17 cellular contexts compared by ENCODE assay signal in genomic region chr2:127454595-127455565, GRCh38. TPM values are rescaled to one million over a fixed set of nuclear protein-coding genes. Genes with fewer than 3 reads are reported as not detected.
DNase-seq lines count a peak whose midpoint lies in the region; ATAC-seq, FAIRE-seq and TF ChIP-seq lines count a peak whose summit lies in the region.
"Had no signal": no experiment of that assay in that cellular context is flagged by ENCODE, and none has a peak within 500 bp of the region (broad histone marks: within the 10 kb centered on the region; RNA-seq: fewer than 3 reads in every experiment).

No MANE protein-coding gene starts in this region.

- H3K36me3 Mint-ChIP-seq in CD4-positive, alpha-beta memory T cell, result peaks cover 0 to 57% of the 10 kb centered on the region in 2 donors
- H3K36me3 Mint-ChIP-seq: natural killer cell had no signal

- no peaks in the 10 kb centered on the region for H3K9me3 Mint-ChIP-seq in CD4-positive, alpha-beta memory T cell
- H3K9me3 Mint-ChIP-seq: activated naive CD4-positive, alpha-beta T cell treated with anti-CD3 and anti-CD28 coated beads for 36 hours; natural killer cell had no signal

- no peak overlapping the region for H3K4me3 Mint-ChIP-seq in CD4-positive, alpha-beta memory T cell
- H3K4me3 Mint-ChIP-seq: activated naive CD4-positive, alpha-beta T cell treated with anti-CD3 and anti-CD28 coated beads for 36 hours; natural killer cell had no signal

- H3K4me2 ChIP-seq in HCT116 (ENCODE audit: low read length), result peak overlapping the region; percentile 53

- H3K27me3 ChIP-seq in HCT116 (ENCODE audit: insufficient read depth, low read length) (no peaks in the 10 kb centered on the region), small intestine (ENCODE audit: control insufficient read depth in 2 of 2, insufficient read depth in 2 of 2, low read length in 2 of 2) (no peaks in the 10 kb centered on the region)
- H3K27me3 ChIP-seq in CD4-positive, alpha-beta memory T cell (ENCODE audit: insufficient read depth, low read length), result no peaks in the 10 kb centered on the region
- H3K27me3 ChIP-seq: gastroesophageal sphincter had no signal

- H4K20me1 ChIP-seq in HCT116 (ENCODE audit: insufficient read depth), result no peaks in the 10 kb centered on the region

- TF ChIP-seq CTCF in HCT116 (IDR thresholded peaks at IDR 0.05 in 2 of 3, conservative IDR thresholded peaks at IDR 0.05 in 1 of 3; ENCODE audit: borderline replicate concordance in 1 of 3, insufficient read depth in 1 of 3, low read depth in 2 of 3, low read length in 2 of 3), result no peak
- no peak for TF ChIP-seq CTCF in kidney (IDR thresholded peaks at IDR 0.05; ENCODE audit: borderline replicate concordance, extremely low read depth, insufficient read depth)

- intact Hi-C loops in HCT116 (cut with micrococcal nuclease) (no loop called here), kidney (cut with DNase I) (no loop called here)
- intact Hi-C loops in CD4-positive, alpha-beta memory T cell (cut with micrococcal nuclease), result no loop called here

- TF ChIP-seq POLR2A in HCT116 (IDR thresholded peaks at IDR 0.05; ENCODE audit: borderline replicate concordance, extremely low read depth, insufficient read depth, insufficient read length), result no peak

- peaks cover 8 to 23% (median 13%) of the 10 kb centered on the region in 4 donors for H3K4me1 Mint-ChIP-seq in CD4-positive, alpha-beta memory T cell
- H3K4me1 Mint-ChIP-seq: natural killer cell had no signal

- H3K27me3 Mint-ChIP-seq in CD4-positive, alpha-beta memory T cell, result no peaks in the 10 kb centered on the region

- no peaks in the 10 kb centered on the region for H3K79me2 ChIP-seq in HCT116 (ENCODE audit: insufficient read depth, low read length)

- POLR2A ChIA-PET in HCT116 (lab: Charles Lee), result no interaction called here
- POLR2A ChIA-PET in CD4-positive, alpha-beta memory T cell (lab: Charles Lee; ENCODE audit: partially characterized antibody), result no interaction called here

- TF ChIP-seq RAD21 in HCT116 (IDR thresholded peaks at IDR 0.05; ENCODE audit: low read depth), result no peak

- no peak for ATAC-seq in HCT116
- ATAC-seq: gastroesophageal sphincter, natural killer cell had no signal

- H3K9ac ChIP-seq in HCT116 (ENCODE audit: low read length) (no peak overlapping the region), kidney (ENCODE audit: low read length in 2 of 2) (no peak overlapping the region)

- peaks cover 17 to 25% of the 10 kb centered on the region in 2 experiments for H3K4me1 ChIP-seq in HCT116 (ENCODE audit: control insufficient read depth in 1 of 2, insufficient read depth in 2 of 2, low read length in 2 of 2)
- no peaks in the 10 kb centered on the region for H3K4me1 ChIP-seq in kidney (ENCODE audit: control insufficient read depth in 1 of 2, insufficient read depth in 1 of 2, low read depth in 1 of 2, low read length in 2 of 2)
- peaks cover 0 to 2% of the 10 kb centered on the region in 2 donors for H3K4me1 ChIP-seq in small intestine (ENCODE audit: control insufficient read depth in 2 of 2, insufficient read depth in 1 of 2, low read depth in 1 of 2, low read length in 1 of 2)
- peaks cover 14% of the 10 kb centered on the region for H3K4me1 ChIP-seq in CD4-positive, alpha-beta memory T cell (ENCODE audit: insufficient read depth, low read length)
- H3K4me1 ChIP-seq: gastroesophageal sphincter had no signal

- CTCF ChIA-PET in HCT116 (lab: Charles Lee), result interaction anchor here (1.6 to 1.9 kb wide), 2 partner anchors 130 to 258 kb away, joined by 4 to 8 read pairs; no protein-coding TSS in a partner anchor
- CTCF ChIA-PET in CD4-positive, alpha-beta memory T cell (lab: Charles Lee; ENCODE audit: partially characterized antibody), result interaction anchor here (1.2 kb wide), 1 partner anchor 25 kb away, joined by 3 read pairs; no protein-coding TSS in a partner anchor

- no peaks in the 10 kb centered on the region for H3K9me2 ChIP-seq in HCT116 (ENCODE audit: insufficient read depth)

- no TSS peak for BruUV-seq in HCT116 (replicated peaks; lab: Mats Ljungman, UMichigan)

- FAIRE-seq in kidney (lab: Jason Lieb, UNC) (no peak), small intestine (lab: Jason Lieb, UNC) (no peak), urothelium cell line (lab: Jason Lieb, UNC) (no peak)
- FAIRE-seq: bronchial epithelial cell, keratinocyte had no signal

- RAD21 ChIA-PET in HCT116 (lab: Charles Lee; ENCODE audit: low non-redundant PET in 1 of 2, low total read pairs in 2 of 2, uncharacterized antibody in 2 of 2, unreplicated experiment in 2 of 2), result no interaction called here

- H3K27ac ChIP-seq in HCT116 (ENCODE audit: low read depth, low read length) (no peak overlapping the region), kidney (ENCODE audit: low read depth in 2 of 2, low read length in 2 of 2) (peak overlapping the region; percentile 44 to 76), small intestine (ENCODE audit: low read depth in 1 of 2, low read length in 1 of 2) (peak overlapping the region; percentile 84 to 91)
- no peak overlapping the region for H3K27ac ChIP-seq in CD4-positive, alpha-beta memory T cell (ENCODE audit: low read depth, low read length)
- H3K27ac ChIP-seq: gastroesophageal sphincter had no signal

- no peak for DNase-seq in HCT116 (ENCODE audit: low read depth, low spot score)
- DNase-seq in NCI-H82 treated with DMSO at 0.1 percent for 48 hours (lab: John Stamatoyannopoulos, UW; ENCODE audit: unreplicated experiment), result peak; percentile 50
- DNase-seq in kidney, result no peak
- DNase-seq in small intestine, result peak; percentile 99
- no peak for DNase-seq in C1 segment of cervical spinal cord (lab: John Stamatoyannopoulos, UW)
- no peak for DNase-seq in urothelium cell line (ENCODE audit: low spot score)
- no peak for DNase-seq in CD4-positive, alpha-beta memory T cell
- DNase-seq: activated naive CD4-positive, alpha-beta T cell treated with anti-CD3 and anti-CD28 coated beads for 36 hours; COR-L47; KG1; natural killer cell; NCI-H1694; SIG-M5 had no signal

- no peak overlapping the region for H3K27ac Mint-ChIP-seq in CD4-positive, alpha-beta memory T cell
- H3K27ac Mint-ChIP-seq: activated naive CD4-positive, alpha-beta T cell treated with anti-CD3 and anti-CD28 coated beads for 36 hours; natural killer cell had no signal

- no peaks in the 10 kb centered on the region for H3K9me3 ChIP-seq in HCT116 (ENCODE audit: control insufficient read depth in 1 of 2, insufficient read depth in 1 of 2, low read depth in 1 of 2, low read length in 2 of 2)
- no peaks in the 10 kb centered on the region for H3K9me3 ChIP-seq in kidney (ENCODE audit: control insufficient read depth in 1 of 2, low read length in 2 of 2)
- no peaks in the 10 kb centered on the region for H3K9me3 ChIP-seq in small intestine (ENCODE audit: control insufficient read depth, low read depth)
- no peaks in the 10 kb centered on the region for H3K9me3 ChIP-seq in CD4-positive, alpha-beta memory T cell (ENCODE audit: control insufficient read depth in 1 of 2, low read length in 2 of 2)
- H3K9me3 ChIP-seq: gastroesophageal sphincter had no signal

- 21 to 59% (median 40%) methylated on average over 19 of the region's 19 CpGs for WGBS in small intestine, 3 donors

- H3K36me3 ChIP-seq in HCT116 (ENCODE audit: control insufficient read depth in 1 of 2, insufficient read depth in 2 of 2, low read length in 2 of 2) (no peaks in the 10 kb centered on the region), kidney (ENCODE audit: control insufficient read depth in 1 of 2, insufficient read depth in 2 of 2, low read length in 2 of 2) (no peaks in the 10 kb centered on the region), small intestine (ENCODE audit: control insufficient read depth in 2 of 2, insufficient read depth in 2 of 2, low read length in 2 of 2) (no peaks in the 10 kb centered on the region)
- no peaks in the 10 kb centered on the region for H3K36me3 ChIP-seq in CD4-positive, alpha-beta memory T cell (ENCODE audit: insufficient read depth, low read length)

- H3K4me3 ChIP-seq in HCT116 (replicated peaks in 1 of 2; ENCODE audit: low read depth in 1 of 2, low read length in 2 of 2) (peak overlapping the region in 1 of 2 experiments; percentile 31; a peak in 1 of 4 replicates), kidney (ENCODE audit: low read length in 2 of 2) (no peak overlapping the region), small intestine (ENCODE audit: low read depth in 1 of 2, low read length in 2 of 2) (no peak overlapping the region)
- H3K4me3 ChIP-seq in CD4-positive, alpha-beta memory T cell (ENCODE audit: low read length in 2 of 2), result no peak overlapping the region
- H3K4me3 ChIP-seq: gastroesophageal sphincter had no signal

- H2AFZ ChIP-seq in HCT116 (ENCODE audit: low read depth, low read length, poor library complexity, severe bottlenecking), result no peak overlapping the region

TF ChIP-seq in HCT116, 20 proteins besides CTCF, POLR2A, EP300 and RAD21 (continues in another document):
- no peak for TF ChIP-seq EGR1 (IDR thresholded peaks at IDR 0.05; ENCODE audit: low read depth)
- 0 out of 2 replicates have a peak, but pooled peaks have one; percentile 30 for TF ChIP-seq CBX3 (IDR thresholded peaks at IDR 0.05; ENCODE audit: low read depth)
- no peak for TF ChIP-seq POLR2AphosphoS5 (IDR thresholded peaks at IDR 0.05; ENCODE audit: low read depth, low read length)
- TF ChIP-seq JUND (IDR thresholded peaks at IDR 0.05), result no peak
- TF ChIP-seq ELF1 (IDR thresholded peaks at IDR 0.05; ENCODE audit: borderline replicate concordance, low read depth), result peak; percentile 25; the same call in 1 of the 2 replicates
- TF ChIP-seq, protein P1, sequence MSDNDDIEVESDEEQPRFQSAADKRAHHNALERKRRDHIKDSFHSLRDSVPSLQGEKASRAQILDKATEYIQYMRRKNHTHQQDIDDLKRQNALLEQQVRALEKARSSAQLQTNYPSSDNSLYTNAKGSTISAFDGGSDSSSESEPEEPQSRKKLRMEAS (IDR thresholded peaks at IDR 0.05), result 0 out of 2 replicates have a peak, but pooled peaks have one; percentile 19
- TF ChIP-seq CEBPB (IDR thresholded peaks at IDR 0.05; ENCODE audit: low read depth), result no peak

RNA-seq across cellular contexts. Expression of gene PROC, which starts 36.7 kb away (rescaled TPM):
- total RNA-seq in HCT116 (2021; ENCODE audit: unreplicated experiment), result not detected
- not detected in 2 replicates for polyA plus RNA-seq in HCT116 (2012)
- 5.9 TPM for total RNA-seq in kidney
- 51.0 TPM for polyA plus RNA-seq in kidney (ENCODE audit: insufficient read depth, low read depth, low replicate concordance)
- polyA plus RNA-seq in small intestine, result 1 to 10 TPM; 1.0 to 6.0 (median 3.8) TPM
- not detected for total RNA-seq in CD4-positive, alpha-beta memory T cell
- polyA plus RNA-seq in CD4-positive, alpha-beta memory T cell, result not detected
- total RNA-seq: activated naive CD4-positive, alpha-beta T cell treated with anti-CD3 and anti-CD28 coated beads for 36 hours; bronchial epithelial cell; gastroesophageal sphincter; natural killer cell; skeletal muscle tissue had no signal

Comparison
In these comparisons a context has a peak if more than half of its experiments do, and no peak if none do; other contexts are left out.
1. DNase-seq: peak in NCI-H82 treated with DMSO at 0.1 percent for 48 hours (single experiment) and small intestine (single experiment); none in HCT116 (single experiment), kidney (single experiment), C1 segment of cervical spinal cord (0 of 14), urothelium cell line (single experiment) and CD4-positive, alpha-beta memory T cell (0 of 5).
2. H3K27ac ChIP-seq: peak in kidney (2 of 2) and small intestine (2 of 2); none in HCT116 (single experiment) and CD4-positive, alpha-beta memory T cell (single experiment).